In the genomic region with DNA sequence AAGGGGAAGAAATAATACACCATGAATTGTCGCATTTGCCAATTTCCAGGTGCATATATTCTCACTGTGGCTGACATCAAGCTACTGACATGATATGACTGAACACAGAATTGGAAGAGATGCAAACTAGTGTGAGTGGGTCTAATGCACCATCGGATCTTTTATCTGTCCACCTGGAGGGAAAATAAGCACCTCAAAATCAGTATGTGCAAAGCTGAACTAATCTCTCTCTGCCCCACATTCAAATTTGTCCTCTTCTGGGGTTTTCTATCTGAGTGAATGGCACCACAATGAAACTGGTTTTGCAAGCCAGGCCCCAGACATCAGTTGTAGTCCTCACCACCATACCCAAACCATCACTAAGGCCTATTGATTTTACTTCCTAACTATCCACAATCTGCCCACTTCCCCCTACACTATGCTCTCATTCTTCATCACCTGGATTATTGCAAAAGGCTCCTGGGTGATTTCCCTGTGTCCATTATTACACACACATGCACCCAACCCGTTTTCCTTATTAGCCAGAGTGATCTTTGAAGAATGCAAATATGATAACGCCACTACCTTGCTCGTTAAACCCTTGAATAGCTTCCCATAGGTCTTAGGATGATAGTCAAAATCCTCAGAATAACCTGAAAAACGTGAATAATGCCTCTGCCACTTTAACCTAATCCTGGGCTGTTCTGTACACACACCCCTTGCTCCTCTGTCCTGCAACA, we compare ENCODE assay signal across 15 cellular contexts.
"Had no signal": no experiment of that assay in that cellular context is flagged by ENCODE, and none has a peak within 500 bp of the region (broad histone marks: within the 10 kb centered on the region; RNA-seq: fewer than 3 reads in every experiment).

No MANE protein-coding gene starts in this region.

- DNase-seq: KBM-7, MG63, NCI-H1092, NCI-H1417 treated with DMSO at 0.1 percent for 48 hours, NCI-H1694 treated with DMSO at 0.1 percent for 48 hours, NCI-H1930, NCI-H2107, NCI-H2171, NCI-H226, NCI-H446, NCI-H524 treated with DMSO at 0.1 percent for 48 hours, Right ventricle myocardium superior, RPMI8226, SK-N-SH, SW 1271 had no signal
